In the genomic region with DNA sequence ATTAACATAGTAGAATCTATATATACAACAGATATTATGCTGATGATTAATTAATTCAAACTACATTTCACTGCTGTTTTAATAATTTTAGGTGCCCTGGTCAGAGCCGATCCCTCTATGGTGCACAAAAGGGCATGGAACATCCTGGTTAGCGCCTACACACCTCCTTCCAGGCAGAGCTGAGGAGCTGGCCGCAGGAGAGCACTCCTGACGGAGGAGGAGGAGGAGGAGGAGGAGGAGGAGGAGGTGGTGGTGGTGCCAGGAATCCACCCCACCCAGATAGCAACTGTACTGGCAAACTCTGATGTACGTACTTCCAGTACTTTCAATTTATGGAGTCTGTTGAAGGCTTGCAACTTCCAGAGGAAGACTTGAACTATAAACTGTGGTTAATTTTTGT, we compare ENCODE assay signal across 8 cellular contexts.
"Had no signal": no experiment of that assay in that cellular context is flagged by ENCODE, and none has a peak within 500 bp of the region (broad histone marks: within the 10 kb centered on the region; RNA-seq: fewer than 3 reads in every experiment).

No MANE protein-coding gene starts in this region.

- ATAC-seq: HepG2 had no signal

- H3K27me3 Mint-ChIP-seq: IgD-negative memory B cell had no signal

- H3K9ac ChIP-seq: KMS-11 had no signal

- FAIRE-seq: HepG2, HTR-8/SVneo had no signal

- DNase-seq: IMR-90, KBM-7, KG1 had no signal

- H3K4me2 ChIP-seq: KMS-11 had no signal

- H3K4me1 Mint-ChIP-seq: IgD-negative memory B cell had no signal

- H3K27ac ChIP-seq: HL-60, KMS-11 had no signal

- H3K27ac Mint-ChIP-seq: IgD-negative memory B cell had no signal

- H3K4me3 Mint-ChIP-seq: IgD-negative memory B cell had no signal
